8 cellular contexts compared by ENCODE assay signal in the genomic region with DNA sequence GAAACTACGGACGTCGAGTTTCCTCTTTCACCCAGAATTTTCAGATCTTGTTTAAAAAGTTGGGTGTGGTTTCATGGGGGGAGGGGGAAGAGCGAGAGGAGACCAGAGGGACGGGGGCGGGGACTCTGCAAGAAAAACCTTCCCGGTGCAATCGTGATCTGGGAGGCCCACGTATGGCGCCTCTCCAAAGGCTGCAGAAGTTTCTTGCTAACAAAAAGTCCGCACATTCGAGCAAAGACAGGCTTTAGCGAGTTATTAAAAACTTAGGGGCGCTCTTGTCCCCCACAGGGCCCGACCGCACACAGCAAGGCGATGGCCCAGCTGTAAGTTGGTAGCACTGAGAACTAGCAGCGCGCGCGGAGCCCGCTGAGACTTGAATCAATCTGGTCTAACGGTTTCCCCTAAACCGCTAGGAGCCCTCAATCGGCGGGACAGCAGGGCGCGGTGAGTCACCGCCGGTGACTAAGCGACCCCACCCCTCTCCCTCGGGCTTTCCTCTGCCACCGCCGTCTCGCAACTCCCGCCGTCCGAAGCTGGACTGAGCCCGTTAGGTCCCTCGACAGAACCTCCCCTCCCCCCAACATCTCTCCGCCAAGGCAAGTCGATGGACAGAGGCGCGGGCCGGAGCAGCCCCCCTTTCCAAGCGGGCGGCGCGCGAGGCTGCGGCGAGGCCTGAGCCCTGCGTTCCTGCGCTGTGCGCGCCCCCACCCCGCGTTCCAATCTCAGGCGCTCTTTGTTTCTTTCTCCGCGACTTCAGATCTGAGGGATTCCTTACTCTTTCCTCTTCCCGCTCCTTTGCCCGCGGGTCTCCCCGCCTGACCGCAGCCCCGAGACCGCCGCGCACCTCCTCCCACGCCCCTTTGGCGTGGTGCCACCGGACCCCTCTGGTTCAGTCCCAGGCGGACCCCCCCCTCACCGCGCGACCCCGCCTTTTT.
A peak's percentile ranks its signal among the peaks of the same experiment; 100 is the strongest.
DNase-seq lines count a peak whose midpoint lies in the region; ATAC-seq and TF ChIP-seq lines count a peak whose summit lies in the region.

A gene (plus strand): TSS at position 161 of the 935 bp plus-strand sequence. CDS start 1,182 bp downstream, outside the sequence.

- TF ChIP-seq CTCF in cardiac fibroblast (IDR thresholded peaks at IDR 0.05; ENCODE audit: low read depth, low read length), result peak; percentile 20

- DNase-seq in DMS114 treated with DMSO at 0.1 percent for 48 hours (lab: John Stamatoyannopoulos, UW; ENCODE audit: unreplicated experiment) (peak; percentile 73), KBM-7 (peak; percentile 92), cardiac fibroblast (ENCODE audit: low read depth in 2 of 2) (peak; percentile 96 to 99), islet precursor cell (peak; percentile 98), DMS79 treated with DMSO at 0.1 percent for 48 hours (lab: John Stamatoyannopoulos, UW) (no peak)
- peak; percentile 52 to 75 (median 74) for DNase-seq in activated CD4-positive, CD25-positive, alpha-beta regulatory T cell (lab: John Stamatoyannopoulos, UW)
- DNase-seq in stimulated activated CD4-positive, alpha-beta T cell treated with anti-CD3 and anti-CD28 coated beads, Interleukin-12 subunit alpha, Interleukin-12 subunit beta, amount 100 ng/mL, for 48 hours (ENCODE audit: low read depth in 2 of 3, low spot score in 1 of 3), result peak; percentile 72 to 80 (median 73)

- peak within 1 kb of the TSS; percentile 96 to 97 for H3K4me3 ChIP-seq in cardiac fibroblast (replicated peaks in 1 of 2; ENCODE audit: low read depth in 2 of 2, low read length in 2 of 2)

- peak; percentile 30 for ATAC-seq in GM21576 (IDR thresholded peaks at IDR 0.05; ENCODE audit: unreplicated experiment)

- in situ Hi-C loops in KBM-7 (cut with MboI; ENCODE audit: low pct_unique_long_range_greater_than_20kb, low sequenced_read_pairs), result loop anchor here (25.0 kb wide), 1 partner anchor 341 kb away; no protein-coding TSS in a partner anchor
